ENCODE assay signal across 10 cellular contexts in genomic region chr1:227429447-227430359, GRCh38.
A peak's percentile ranks its signal among the peaks of the same experiment; 100 is the strongest.
DNase-seq lines count a peak whose midpoint lies in the region; ATAC-seq and TF ChIP-seq lines count a peak whose summit lies in the region.
"Had no signal": no experiment of that assay in that cellular context is flagged by ENCODE, and none has a peak within 500 bp of the region (broad histone marks: within the 10 kb centered on the region; RNA-seq: fewer than 3 reads in every experiment).

No MANE protein-coding gene starts in this region.

- no peaks in the 10 kb centered on the region for H3K9me3 ChIP-seq in fibroblast of lung (ENCODE audit: control insufficient read depth, insufficient read depth, low read depth, low read length)
- no peaks in the 10 kb centered on the region for H3K9me3 ChIP-seq in trophoblast cell (ENCODE audit: insufficient read depth, low read depth, low read length)
- H3K9me3 ChIP-seq: left lung had no signal

- no peak overlapping the region for H3K9ac ChIP-seq in fibroblast of lung (ENCODE audit: insufficient read depth, low read length)
- no peak overlapping the region for H3K9ac ChIP-seq in trophoblast cell (ENCODE audit: low read length)

- intact Hi-C loops in Calu3 (cut with micrococcal nuclease; ENCODE audit: unreplicated experiment), result loop anchor here (1.0 to 10.0 kb wide), 4 partner anchors 31 to 425 kb away; no protein-coding TSS in a partner anchor

- H2BK5ac ChIP-seq in trophoblast cell (ENCODE audit: low read depth, low read length, poor library complexity), result no peak overlapping the region

- H3K36me3 ChIP-seq in fibroblast of lung (ENCODE audit: control insufficient read depth, insufficient read depth, low read length), result no peaks in the 10 kb centered on the region
- H3K36me3 ChIP-seq in trophoblast cell (ENCODE audit: control insufficient read depth in 1 of 2, insufficient read depth in 2 of 2, low read length in 2 of 2), result no peaks in the 10 kb centered on the region
- H3K36me3 ChIP-seq: left lung had no signal

- no peak overlapping the region for H3K18ac ChIP-seq in trophoblast cell (ENCODE audit: low read length)

- no peak overlapping the region for H4K12ac ChIP-seq in trophoblast cell (ENCODE audit: low read depth, low read length)

- no peak for ATAC-seq in GM18505 (IDR thresholded peaks at IDR 0.05; ENCODE audit: unreplicated experiment)
- no peak for ATAC-seq in GM19455 (IDR thresholded peaks at IDR 0.05; ENCODE audit: unreplicated experiment)
- ATAC-seq: left lung had no signal

- H3K27me3 ChIP-seq in fibroblast of lung (ENCODE audit: control insufficient read depth, insufficient read depth, low read length) (no peaks in the 10 kb centered on the region), trophoblast cell (ENCODE audit: insufficient read depth, low read length) (no peaks in the 10 kb centered on the region)
- H3K27me3 ChIP-seq: left lung had no signal

- H2BK12ac ChIP-seq in trophoblast cell (ENCODE audit: low read length), result no peak overlapping the region

- no peaks in the 10 kb centered on the region for H3K79me2 ChIP-seq in fibroblast of lung (ENCODE audit: control insufficient read depth, insufficient read depth, low read length)
- H3K79me2 ChIP-seq in trophoblast cell (ENCODE audit: control insufficient read depth, insufficient read depth, low read length, poor library complexity), result no peaks in the 10 kb centered on the region

- no peak overlapping the region for H2BK120ac ChIP-seq in trophoblast cell (ENCODE audit: insufficient read depth, low read length, poor library complexity)

- peaks cover 6% of the 10 kb centered on the region for H3K9me3 Mint-ChIP-seq in Calu3 (ENCODE audit: low read depth, unreplicated experiment)
- H3K9me3 Mint-ChIP-seq: activated CD4-positive, alpha-beta T cell treated with anti-CD3 and anti-CD28 coated beads, Interleukin-2, amount 10 ng/mL, durations not matched to agents 24 days and 14 days had no signal

- BruUV-seq in Calu3 (replicated peaks; lab: Mats Ljungman, UMichigan), result no TSS peak

- H3K27me3 Mint-ChIP-seq in Calu3 (ENCODE audit: unreplicated experiment), result no peaks in the 10 kb centered on the region

- H3K79me1 ChIP-seq in trophoblast cell (ENCODE audit: low read length), result peaks cover 6% of the 10 kb centered on the region

- no peak overlapping the region for H3K4me3 ChIP-seq in fibroblast of lung (replicated peaks in 1 of 4; ENCODE audit: control extremely low read depth in 1 of 4, insufficient read depth in 1 of 4, low read depth in 3 of 4, low read length in 4 of 4)
- H3K4me3 ChIP-seq in trophoblast cell (ENCODE audit: low read depth, low read length), result no peak overlapping the region
- H3K4me3 ChIP-seq: left lung had no signal

- H3K27ac ChIP-seq in fibroblast of lung (ENCODE audit: insufficient read depth, low read length) (no peak overlapping the region), trophoblast cell (ENCODE audit: low read depth, low read length) (peak overlapping the region; percentile 12)

- H3K23ac ChIP-seq in trophoblast cell (ENCODE audit: low read length), result no peak overlapping the region

- no peak overlapping the region for H3K4ac ChIP-seq in trophoblast cell (ENCODE audit: low read depth, low read length)

- H3K4me1 Mint-ChIP-seq in Calu3 (ENCODE audit: low read depth, unreplicated experiment), result peaks cover 48% of the 10 kb centered on the region
- H3K4me1 Mint-ChIP-seq: activated CD4-positive, alpha-beta T cell treated with anti-CD3 and anti-CD28 coated beads, Interleukin-2, amount 10 ng/mL, durations not matched to agents 24 days and 14 days had no signal

- CTCF ChIA-PET in Calu3 (lab: Charles Lee), result interaction anchor here (1.1 to 1.2 kb wide), 2 partner anchors 73 to 163 kb away, joined by 3 to 4 read pairs; no protein-coding TSS in a partner anchor

- H4K91ac ChIP-seq in trophoblast cell (ENCODE audit: low read depth, low read length), result no peak overlapping the region

- H2AFZ ChIP-seq in fibroblast of lung (ENCODE audit: low read length) (no peak overlapping the region), trophoblast cell (ENCODE audit: insufficient read depth, low read length, poor library complexity) (peak overlapping the region; percentile 45)

- H3K4me2 ChIP-seq in fibroblast of lung (ENCODE audit: extremely low read depth, insufficient read depth, low read length), result no peak overlapping the region
- H3K4me2 ChIP-seq in trophoblast cell (ENCODE audit: low read length), result no peak overlapping the region

- TF ChIP-seq POLR2A in GM18505 (IDR thresholded peaks at IDR 0.05; ENCODE audit: borderline replicate concordance, extremely low read depth, insufficient read depth, insufficient read length), result no peak

- H4K8ac ChIP-seq in trophoblast cell (ENCODE audit: low read depth, low read length), result no peak overlapping the region

- peaks cover 5% of the 10 kb centered on the region for H3K36me3 Mint-ChIP-seq in Calu3 (ENCODE audit: insufficient read depth, unreplicated experiment)

- H3K4me3 Mint-ChIP-seq in Calu3 (ENCODE audit: low read depth, unreplicated experiment), result peak overlapping the region; percentile 2
- H3K4me3 Mint-ChIP-seq: activated CD4-positive, alpha-beta T cell treated with anti-CD3 and anti-CD28 coated beads, Interleukin-2, amount 10 ng/mL, durations not matched to agents 24 days and 14 days had no signal

- no peak for DNase-seq in Calu3
- peak; percentile 51 for DNase-seq in NCI-H82 treated with DMSO at 0.1 percent for 48 hours (lab: John Stamatoyannopoulos, UW; ENCODE audit: unreplicated experiment)
- peak; percentile 22 to 54 for DNase-seq in fibroblast of lung (ENCODE audit: low read depth in 2 of 2)
- peak; percentile 72 for DNase-seq in trophoblast cell
- DNase-seq in SHP77 (lab: John Stamatoyannopoulos, UW), result no peak
- no peak for DNase-seq in CD1c-positive myeloid dendritic cell (ENCODE audit: extremely low spot score)
- DNase-seq: activated CD4-positive, alpha-beta T cell treated with anti-CD3 and anti-CD28 coated beads, Interleukin-2, amount 10 ng/mL, durations not matched to agents 24 days and 14 days; left lung had no signal

- H3K4me1 ChIP-seq in fibroblast of lung (ENCODE audit: control insufficient read depth, extremely low read depth, insufficient read depth, low read length) (peaks cover 5% of the 10 kb centered on the region), trophoblast cell (ENCODE audit: control insufficient read depth in 1 of 2, insufficient read depth in 2 of 2, low read length in 2 of 2) (peaks cover 14 to 17% of the 10 kb centered on the region in 2 experiments)

- H3K14ac ChIP-seq in trophoblast cell (ENCODE audit: low read length), result no peak overlapping the region

- H3K27ac Mint-ChIP-seq in Calu3 (ENCODE audit: unreplicated experiment), result peak overlapping the region; percentile 56
- H3K27ac Mint-ChIP-seq: activated CD4-positive, alpha-beta T cell treated with anti-CD3 and anti-CD28 coated beads, Interleukin-2, amount 10 ng/mL, durations not matched to agents 24 days and 14 days had no signal

- TF ChIP-seq CTCF in Calu3 (IDR thresholded peaks at IDR 0.05; ENCODE audit: unreplicated experiment) (no peak), fibroblast of lung (conservative IDR thresholded peaks at IDR 0.05 in 1 of 2, IDR thresholded peaks at IDR 0.05 in 1 of 2; ENCODE audit: low read depth in 1 of 2, low read length in 2 of 2) (no peak)

- no peak overlapping the region for H2AK5ac ChIP-seq in trophoblast cell (ENCODE audit: low read length)

- no CpG with 5 or more reads among the region's 13 CpGs for WGBS in trophoblast cell (ENCODE audit: extremely low coverage, insufficient coverage, insufficient read length)

- no peaks in the 10 kb centered on the region for H4K20me1 ChIP-seq in fibroblast of lung (ENCODE audit: control insufficient read depth, extremely low read depth, insufficient read depth, low read length)

Comparison
In these comparisons a context has a peak if more than half of its experiments do, and no peak if none do; other contexts are left out.
1. DNase-seq: peak in NCI-H82 treated with DMSO at 0.1 percent for 48 hours (single experiment), fibroblast of lung (2 of 2) and trophoblast cell (2 of 2); none in Calu3 (single experiment), SHP77 (0 of 2) and CD1c-positive myeloid dendritic cell (single experiment).